In the genomic region with DNA sequence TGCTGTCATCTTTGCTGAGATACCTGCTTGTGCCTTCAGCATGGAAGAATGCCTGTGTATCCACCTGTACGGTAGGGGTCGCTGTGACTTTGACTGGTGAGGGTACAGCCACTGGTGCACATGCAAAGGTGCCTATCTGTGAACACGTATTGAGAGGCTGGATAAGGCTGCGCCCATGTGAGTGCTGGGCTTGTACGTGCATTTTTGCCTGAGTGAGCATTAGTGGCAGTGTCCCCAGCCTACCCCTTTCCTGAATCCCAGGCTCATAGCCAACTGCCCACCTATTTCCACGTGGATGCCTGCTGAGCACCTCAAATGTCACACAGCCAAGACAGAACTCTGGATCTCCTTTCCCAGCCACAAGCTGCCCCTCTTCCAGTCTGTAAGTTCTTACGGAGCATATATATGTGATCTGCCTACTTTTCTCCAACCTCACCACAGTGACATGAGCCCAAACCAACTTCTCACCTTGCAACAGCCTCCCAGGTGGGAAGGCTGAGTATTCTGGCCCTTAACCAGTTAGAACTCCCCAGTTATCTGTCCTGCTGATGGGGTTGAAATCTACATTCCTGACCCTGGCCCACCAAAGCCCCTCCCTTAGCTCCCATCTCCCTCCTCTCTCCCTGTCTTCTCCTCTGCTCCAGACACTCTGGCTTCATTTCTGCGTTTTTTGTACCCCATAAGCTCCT, we compare ENCODE assay signal across 1 cellular context.
TF ChIP-seq lines count a peak whose summit lies in the region.

No MANE protein-coding gene starts in this region.

TF ChIP-seq in HepG2, 621 proteins besides CTCF, POLR2A, EP300 and RAD21 (continued from another document):
- TF ChIP-seq, protein P1, sequence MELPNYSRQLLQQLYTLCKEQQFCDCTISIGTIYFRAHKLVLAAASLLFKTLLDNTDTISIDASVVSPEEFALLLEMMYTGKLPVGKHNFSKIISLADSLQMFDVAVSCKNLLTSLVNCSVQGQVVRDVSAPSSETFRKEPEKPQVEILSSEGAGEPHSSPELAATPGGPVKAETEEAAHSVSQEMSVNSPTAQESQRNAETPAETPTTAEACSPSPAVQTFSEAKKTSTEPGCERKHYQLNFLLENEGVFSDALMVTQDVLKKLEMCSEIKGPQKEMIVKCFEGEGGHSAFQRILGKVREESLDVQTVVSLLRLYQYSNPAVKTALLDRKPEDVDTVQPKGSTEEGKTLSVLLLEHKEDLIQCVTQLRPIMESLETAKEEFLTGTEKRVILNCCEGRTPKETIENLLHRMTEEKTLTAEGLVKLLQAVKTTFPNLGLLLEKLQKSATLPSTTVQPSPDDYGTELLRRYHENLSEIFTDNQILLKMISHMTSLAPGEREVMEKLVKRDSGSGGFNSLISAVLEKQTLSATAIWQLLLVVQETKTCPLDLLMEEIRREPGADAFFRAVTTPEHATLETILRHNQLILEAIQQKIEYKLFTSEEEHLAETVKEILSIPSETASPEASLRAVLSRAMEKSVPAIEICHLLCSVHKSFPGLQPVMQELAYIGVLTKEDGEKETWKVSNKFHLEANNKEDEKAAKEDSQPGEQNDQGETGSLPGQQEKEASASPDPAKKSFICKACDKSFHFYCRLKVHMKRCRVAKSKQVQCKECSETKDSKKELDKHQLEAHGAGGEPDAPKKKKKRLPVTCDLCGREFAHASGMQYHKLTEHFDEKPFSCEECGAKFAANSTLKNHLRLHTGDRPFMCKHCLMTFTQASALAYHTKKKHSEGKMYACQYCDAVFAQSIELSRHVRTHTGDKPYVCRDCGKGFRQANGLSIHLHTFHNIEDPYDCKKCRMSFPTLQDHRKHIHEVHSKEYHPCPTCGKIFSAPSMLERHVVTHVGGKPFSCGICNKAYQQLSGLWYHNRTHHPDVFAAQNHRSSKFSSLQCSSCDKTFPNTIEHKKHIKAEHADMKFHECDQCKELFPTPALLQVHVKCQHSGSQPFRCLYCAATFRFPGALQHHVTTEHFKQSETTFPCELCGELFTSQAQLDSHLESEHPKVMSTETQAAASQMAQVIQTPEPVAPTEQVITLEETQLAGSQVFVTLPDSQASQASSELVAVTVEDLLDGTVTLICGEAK (IDR thresholded peaks at IDR 0.05) = no peak
- TF ChIP-seq, protein P1 (CRISPR knock-in tag; IDR thresholded peaks at IDR 0.05) = peak; percentile 61; the same call in 1 of the 2 replicates
- TF ChIP-seq ZBTB7A (CRISPR knock-in tag; IDR thresholded peaks at IDR 0.05) = peak; percentile 59; the same call in 1 of the 2 replicates
- no peak for TF ChIP-seq RFX3 (CRISPR knock-in tag; IDR thresholded peaks at IDR 0.05)
- TF ChIP-seq ZNF30 (CRISPR knock-in tag; IDR thresholded peaks at IDR 0.05) = no peak
- no peak; the same call in 1 of the 2 replicates for TF ChIP-seq ZNF607 (CRISPR knock-in tag; IDR thresholded peaks at IDR 0.05; ENCODE audit: borderline replicate concordance)
- TF ChIP-seq, protein P2, sequence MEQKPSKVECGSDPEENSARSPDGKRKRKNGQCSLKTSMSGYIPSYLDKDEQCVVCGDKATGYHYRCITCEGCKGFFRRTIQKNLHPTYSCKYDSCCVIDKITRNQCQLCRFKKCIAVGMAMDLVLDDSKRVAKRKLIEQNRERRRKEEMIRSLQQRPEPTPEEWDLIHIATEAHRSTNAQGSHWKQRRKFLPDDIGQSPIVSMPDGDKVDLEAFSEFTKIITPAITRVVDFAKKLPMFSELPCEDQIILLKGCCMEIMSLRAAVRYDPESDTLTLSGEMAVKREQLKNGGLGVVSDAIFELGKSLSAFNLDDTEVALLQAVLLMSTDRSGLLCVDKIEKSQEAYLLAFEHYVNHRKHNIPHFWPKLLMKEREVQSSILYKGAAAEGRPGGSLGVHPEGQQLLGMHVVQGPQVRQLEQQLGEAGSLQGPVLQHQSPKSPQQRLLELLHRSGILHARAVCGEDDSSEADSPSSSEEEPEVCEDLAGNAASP (CRISPR knock-in tag; IDR thresholded peaks at IDR 0.05; ENCODE audit: borderline replicate concordance) = peak; percentile 51; the same call in 1 of the 2 replicates
- peak; percentile 9; the same call in 1 of the 2 replicates for TF ChIP-seq SOX13 (IDR thresholded peaks at IDR 0.05)
- TF ChIP-seq SOX13 (CRISPR knock-in tag; conservative IDR thresholded peaks at IDR 0.05 in 1 of 2, IDR thresholded peaks at IDR 0.05 in 1 of 2) = no peak; a peak in 1 of 4 replicates
- no peak for TF ChIP-seq NFE2 (CRISPR knock-in tag; IDR thresholded peaks at IDR 0.05)
- peak; percentile 100 for TF ChIP-seq ZEB1 (IDR thresholded peaks at IDR 0.05; ENCODE audit: insufficient replicate concordance, low read depth)
- no peak for TF ChIP-seq ADNP (CRISPR knock-in tag; IDR thresholded peaks at IDR 0.05)
- TF ChIP-seq ZNF136 (CRISPR knock-in tag; IDR thresholded peaks at IDR 0.05; ENCODE audit: low read depth) = no peak
- no peak for TF ChIP-seq ZNF335 (CRISPR knock-in tag; IDR thresholded peaks at IDR 0.05)
- TF ChIP-seq, protein P3, sequence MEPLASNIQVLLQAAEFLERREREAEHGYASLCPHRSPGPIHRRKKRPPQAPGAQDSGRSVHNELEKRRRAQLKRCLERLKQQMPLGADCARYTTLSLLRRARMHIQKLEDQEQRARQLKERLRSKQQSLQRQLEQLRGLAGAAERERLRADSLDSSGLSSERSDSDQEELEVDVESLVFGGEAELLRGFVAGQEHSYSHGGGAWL (CRISPR knock-in tag; IDR thresholded peaks at IDR 0.05) = peak; percentile 72; the same call in 1 of the 2 replicates
- TF ChIP-seq MYNN (CRISPR knock-in tag; IDR thresholded peaks at IDR 0.05; ENCODE audit: low read depth) = no peak
